ENCODE assay signal across 8 cellular contexts in genomic region chr12:50187084-50187900, GRCh38. TPM values are rescaled to one million over a fixed set of nuclear protein-coding genes. Genes with fewer than 3 reads are reported as not detected.
A peak's percentile ranks its signal among the peaks of the same experiment; 100 is the strongest.
DNase-seq lines count a peak whose midpoint lies in the region; ATAC-seq and TF ChIP-seq lines count a peak whose summit lies in the region.

No MANE protein-coding gene starts in this region.

- 43 to 45% methylated on average over 2 to 4 of the region's 7 CpGs for WGBS in gastroesophageal sphincter (ENCODE audit: low coverage in 1 of 2), 2 donors
- 18 to 22% methylated on average over 7 of the region's 7 CpGs for WGBS in tibial nerve, 2 donors
- WGBS in testis, 2 donors: 44 to 51% methylated on average over 7 of the region's 7 CpGs

- TF ChIP-seq EP300 in gastroesophageal sphincter (IDR thresholded peaks at IDR 0.05) (no peak), tibial nerve (IDR thresholded peaks at IDR 0.05) (no peak)

- intact Hi-C loops in testis (cut with DNase I; ENCODE audit: low total_unique reads): no loop called here

- H3K4me1 Mint-ChIP-seq in T-helper 1 cell treated with Interleukin-12 subunit alpha and Interleukin-12 subunit beta and Interleukin-4 antibody, amounts not matched to agents 30 μg/mL and 1 μg/mL, for 36 hours (ENCODE audit: low read depth): peaks cover 32% of the 10 kb centered on the region

- H3K4me1 ChIP-seq in gastroesophageal sphincter (peaks cover 0 to 41% (median 23%) of the 10 kb centered on the region in 3 donors), tibial nerve (peaks cover 0 to 50% (median 27%) of the 10 kb centered on the region in 4 donors), BE2C (no peaks in the 10 kb centered on the region), testis (peaks cover 8% of the 10 kb centered on the region)

- no peaks in the 10 kb centered on the region for H3K9me3 ChIP-seq in gastroesophageal sphincter
- H3K9me3 ChIP-seq in tibial nerve: no peaks in the 10 kb centered on the region
- H3K9me3 ChIP-seq in BE2C: no peaks in the 10 kb centered on the region
- H3K9me3 ChIP-seq in testis: no peaks in the 10 kb centered on the region

- H3K27ac ChIP-seq in gastroesophageal sphincter (peak overlapping the region in 3 of 4 donors; percentile 25 to 62 (median 40)), tibial nerve (peak overlapping the region; percentile 49 to 89 (median 72)), testis (peak overlapping the region in 1 of 2 donors; percentile 40)

- ATAC-seq in GM21576 (IDR thresholded peaks at IDR 0.05; ENCODE audit: unreplicated experiment) (peak; percentile 60), gastroesophageal sphincter (peak; percentile 33)

- peak overlapping the region; percentile 71 for H3K27ac Mint-ChIP-seq in T-helper 1 cell treated with Interleukin-12 subunit alpha and Interleukin-12 subunit beta and Interleukin-4 antibody, amounts not matched to agents 30 μg/mL and 1 μg/mL, for 36 hours

- peak overlapping the region; percentile 11 for H3K4me3 Mint-ChIP-seq in T-helper 1 cell treated with Interleukin-12 subunit alpha and Interleukin-12 subunit beta and Interleukin-4 antibody, amounts not matched to agents 30 μg/mL and 1 μg/mL, for 36 hours

- TF ChIP-seq POLR2A in gastroesophageal sphincter (IDR thresholded peaks at IDR 0.05) (no peak), tibial nerve (IDR thresholded peaks at IDR 0.05) (no peak), testis (IDR thresholded peaks at IDR 0.05) (no peak)

- H3K36me3 Mint-ChIP-seq in T-helper 1 cell treated with Interleukin-12 subunit alpha and Interleukin-12 subunit beta and Interleukin-4 antibody, amounts not matched to agents 30 μg/mL and 1 μg/mL, for 36 hours (ENCODE audit: low read depth): peaks cover 8% of the 10 kb centered on the region

- peaks cover 0 to 35% of the 10 kb centered on the region in 2 donors for H3K36me3 ChIP-seq in gastroesophageal sphincter
- H3K36me3 ChIP-seq in tibial nerve: peaks cover 0 to 22% (median 0%) of the 10 kb centered on the region in 3 donors
- peaks cover 18% of the 10 kb centered on the region for H3K36me3 ChIP-seq in BE2C
- H3K36me3 ChIP-seq in testis (ENCODE audit: low read depth, missing control alignments): no peaks in the 10 kb centered on the region

- H3K27me3 ChIP-seq in gastroesophageal sphincter (no peaks in the 10 kb centered on the region), tibial nerve (no peaks in the 10 kb centered on the region), BE2C (no peaks in the 10 kb centered on the region), testis (no peaks in the 10 kb centered on the region)

- H3K9me3 Mint-ChIP-seq in T-helper 1 cell treated with Interleukin-12 subunit alpha and Interleukin-12 subunit beta and Interleukin-4 antibody, amounts not matched to agents 30 μg/mL and 1 μg/mL, for 36 hours: no peaks in the 10 kb centered on the region

- H3K4me3 ChIP-seq in gastroesophageal sphincter: no peak overlapping the region
- H3K4me3 ChIP-seq in tibial nerve: no peak overlapping the region
- no peak overlapping the region for H3K4me3 ChIP-seq in BE2C (ENCODE audit: low read depth, low read length)
- no peak overlapping the region for H3K4me3 ChIP-seq in testis

- TF ChIP-seq CTCF in gastroesophageal sphincter (IDR thresholded peaks at IDR 0.05) (no peak), tibial nerve (IDR thresholded peaks at IDR 0.05) (no peak), BE2C (IDR thresholded peaks at IDR 0.05; ENCODE audit: low read depth, low read length) (no peak), testis (IDR thresholded peaks at IDR 0.05) (no peak)

- H3K27me3 Mint-ChIP-seq in T-helper 1 cell treated with Interleukin-12 subunit alpha and Interleukin-12 subunit beta and Interleukin-4 antibody, amounts not matched to agents 30 μg/mL and 1 μg/mL, for 36 hours (ENCODE audit: low read depth): no peaks in the 10 kb centered on the region

- DNase-seq in AG20443 (ENCODE audit: low spot score): peak; percentile 67
- no peak for DNase-seq in tibial nerve (ENCODE audit: low spot score in 2 of 2)
- DNase-seq in BE2C: no peak
- no peak for DNase-seq in NCI-H1694 treated with DMSO at 0.1 percent for 48 hours (lab: John Stamatoyannopoulos, UW)
- DNase-seq in testis: no peak

RNA-seq across cellular contexts. Expression of gene CERS5, which starts 20.1 kb away (rescaled TPM):
- total RNA-seq in gastroesophageal sphincter (10 to 100 TPM; 23.4 to 27.9 (median 26.4) TPM), tibial nerve (10 to 100 TPM; 30.3 to 45.5 (median 40.5) TPM), testis (10 to 100 TPM; 34.3 to 36.5 TPM)
- polyA plus RNA-seq in BE2C (2012; ENCODE audit: insufficient read depth, insufficient read length, low read depth): 23.7 TPM
- polyA plus RNA-seq in testis (ENCODE audit: insufficient read depth, low read depth, low replicate concordance): 33.5 TPM
